ENCODE assay signal across 18 cellular contexts in the genomic region with DNA sequence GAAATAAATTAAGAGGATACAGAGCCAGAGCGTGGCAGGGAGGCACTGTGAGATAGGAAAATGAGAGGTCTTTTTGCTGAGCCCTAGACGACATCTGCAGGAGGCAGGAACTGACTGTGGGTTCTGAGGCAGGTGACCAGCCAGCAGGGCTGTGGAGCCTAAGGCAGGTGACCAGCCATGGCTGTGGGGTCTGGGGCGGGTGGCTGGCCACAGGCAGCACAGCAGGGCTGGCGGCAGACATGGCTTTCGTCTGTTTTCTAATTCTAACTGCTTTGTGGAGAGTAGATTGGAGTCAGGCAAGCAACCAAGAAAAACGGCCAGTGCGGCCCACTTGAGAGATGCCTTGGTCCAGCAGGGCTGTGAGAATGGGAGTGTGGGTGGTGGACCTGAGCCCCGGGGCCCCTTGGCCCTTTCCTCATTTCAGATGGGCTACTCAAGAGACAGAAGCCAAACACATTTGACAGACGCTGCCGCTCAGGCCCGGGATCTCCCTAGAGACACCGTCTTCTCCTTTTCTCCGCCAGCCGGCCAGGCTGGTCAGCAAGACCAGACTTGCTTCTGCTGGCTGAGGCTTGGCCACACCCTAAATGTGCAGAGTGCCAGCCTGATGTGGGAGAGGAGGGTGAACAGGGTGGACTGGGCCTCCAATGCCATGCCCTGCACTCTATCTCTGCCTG. TPM values are rescaled to one million over a fixed set of nuclear protein-coding genes. Genes with fewer than 3 reads are reported as not detected.
DNase-seq lines count a peak whose midpoint lies in the region; ATAC-seq, FAIRE-seq and TF ChIP-seq lines count a peak whose summit lies in the region.
"Had no signal": no experiment of that assay in that cellular context is flagged by ENCODE, and none has a peak within 500 bp of the region (broad histone marks: within the 10 kb centered on the region; RNA-seq: fewer than 3 reads in every experiment).

No MANE protein-coding gene starts in this region.

- no peaks in the 10 kb centered on the region for H3K9me3 ChIP-seq in BLaER1
- H3K9me3 ChIP-seq: BLaER1 treated with 17β-estradiol and CSF1 and Interleukin-3, amounts not matched to agents 10 nM and 100 nM; psoas muscle; uterus had no signal

- no peak overlapping the region for H3K27ac ChIP-seq in BLaER1
- H3K27ac ChIP-seq: BLaER1 treated with 17β-estradiol and CSF1 and Interleukin-3, amounts not matched to agents 10 nM and 100 nM; KMS-11; psoas muscle; uterus had no signal

- peak overlapping the region; percentile 10; the same call in 1 of the 2 replicates for H3K4me2 ChIP-seq in BLaER1
- H3K4me2 ChIP-seq: KMS-11 had no signal

- no peak for TF ChIP-seq CTCF in epithelial cell of esophagus (IDR thresholded peaks at IDR 0.05; ENCODE audit: insufficient read depth, low read depth, low read length, missing control alignments)

- no peaks in the 10 kb centered on the region for H4K20me1 ChIP-seq in BLaER1
- H4K20me1 ChIP-seq: BLaER1 treated with 17β-estradiol and CSF1 and Interleukin-3, amounts not matched to agents 10 nM and 100 nM had no signal

- FAIRE-seq in GM19239 (lab: Jason Lieb, UNC) = no peak
- FAIRE-seq: GM18507 had no signal

- H3K9ac ChIP-seq in BLaER1 = no peak overlapping the region
- H3K9ac ChIP-seq: BLaER1 treated with 17β-estradiol and CSF1 and Interleukin-3, amounts not matched to agents 10 nM and 100 nM; KMS-11 had no signal

- H3K36me3 ChIP-seq in BLaER1 = no peaks in the 10 kb centered on the region
- H3K36me3 ChIP-seq: BLaER1 treated with 17β-estradiol and CSF1 and Interleukin-3, amounts not matched to agents 10 nM and 100 nM; uterus had no signal

- peaks cover 8% of the 10 kb centered on the region; the same call in 1 of the 2 replicates for H3K4me1 ChIP-seq in BLaER1
- H3K4me1 ChIP-seq: psoas muscle, uterus had no signal

- H3K27me3 ChIP-seq in BLaER1 = no peaks in the 10 kb centered on the region
- H3K27me3 ChIP-seq: BLaER1 treated with 17β-estradiol and CSF1 and Interleukin-3, amounts not matched to agents 10 nM and 100 nM; uterus had no signal

- H3K4me3 ChIP-seq in BLaER1 = no peak overlapping the region
- no peak overlapping the region for H3K4me3 ChIP-seq in epithelial cell of esophagus (ENCODE audit: low read length)
- H3K4me3 ChIP-seq: BLaER1 treated with 17β-estradiol and CSF1 and Interleukin-3, amounts not matched to agents 10 nM and 100 nM; psoas muscle; uterus had no signal

- DNase-seq in NCI-H2196 treated with DMSO at 0.1 percent for 48 hours (lab: John Stamatoyannopoulos, UW; ENCODE audit: unreplicated experiment) (peak; percentile 4), epithelial cell of esophagus (ENCODE audit: low read depth) (peak; percentile 91), mesenteric fat pad (ENCODE audit: low spot score) (peak; percentile 89), GM19239 (ENCODE audit: insufficient read length, low spot score) (no peak)
- DNase-seq: activated CD4-positive, alpha-beta T cell treated with anti-CD3 and anti-CD28 coated beads, Interleukin-2, amount 10 ng/mL, durations not matched to agents 24 days and 14 days; activated effector memory CD4-positive, alpha-beta T cell treated with Interleukin-2 at 50 U/mL for 16 hours; NCI-H2029 treated with DMSO at 0.1 percent for 48 hours; psoas muscle; substantia nigra; uterus had no signal

- ATAC-seq in HG03175 (IDR thresholded peaks at IDR 0.05; ENCODE audit: unreplicated experiment) (no peak), HG03045 (IDR thresholded peaks at IDR 0.05; ENCODE audit: unreplicated experiment) (no peak), HG03439 (IDR thresholded peaks at IDR 0.05; ENCODE audit: unreplicated experiment) (no peak)
- ATAC-seq: left lobe of liver, psoas muscle had no signal

RNA-seq across cellular contexts. Expression of a gene that starts 19.7 kb away (rescaled TPM):
- total RNA-seq in mesenteric fat pad = 7.4 TPM
